In genomic region chr17:65799454-65799853, GRCh38 we compare ENCODE assay signal across 1 cellular context.
TF ChIP-seq lines count a peak whose summit lies in the region.

No MANE protein-coding gene starts in this region.

TF ChIP-seq in GM12878, 131 proteins besides CTCF, POLR2A, EP300 and RAD21 (continued from another document):
- TF ChIP-seq ZBTB11 (CRISPR knock-in tag; IDR thresholded peaks at IDR 0.05) (no peak), HSF1 (IDR thresholded peaks at IDR 0.05; ENCODE audit: low read depth, low read length) (no peak), CREB1 (IDR thresholded peaks at IDR 0.05; ENCODE audit: low read depth) (no peak), TCF7 (IDR thresholded peaks at IDR 0.05; ENCODE audit: borderline replicate concordance) (no peak), CBX5 (IDR thresholded peaks at IDR 0.05; ENCODE audit: low read depth) (no peak)
